In the genomic region with DNA sequence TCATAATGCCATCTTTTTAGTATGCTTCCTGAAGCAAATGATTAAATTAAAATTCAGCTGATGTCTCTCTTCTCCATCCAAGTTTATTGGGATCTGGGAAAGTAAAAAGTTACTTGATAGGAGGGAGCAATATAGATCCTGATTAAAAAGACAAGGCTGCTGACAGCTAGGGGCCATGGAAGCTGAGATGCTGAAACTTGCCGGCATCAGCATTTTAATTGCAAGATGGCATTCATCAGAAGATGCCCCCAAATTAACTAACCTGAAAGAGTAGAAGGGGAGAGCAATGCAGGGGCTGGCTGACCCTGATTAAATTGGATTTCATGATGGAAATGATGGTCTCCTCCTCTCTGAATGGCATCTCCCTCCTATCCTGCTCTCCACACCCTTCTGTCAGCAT, we compare ENCODE assay signal across 9 cellular contexts. TPM values are rescaled to one million over a fixed set of nuclear protein-coding genes. Genes with fewer than 3 reads are reported as not detected.
"Had no signal": no experiment of that assay in that cellular context is flagged by ENCODE, and none has a peak within 500 bp of the region (broad histone marks: within the 10 kb centered on the region; RNA-seq: fewer than 3 reads in every experiment).

No MANE protein-coding gene starts in this region.

- H3K4me3 ChIP-seq: GM23338, HAP-1, K562 had no signal

- H2AFZ ChIP-seq: GM23338 had no signal

- DNase-seq: H7, HFFc6, KG1 had no signal

- H3K9me3 ChIP-seq: HAP-1 had no signal

- ATAC-seq: GM23338, HCT116, K562 had no signal

- H3K36me3 ChIP-seq: HAP-1 had no signal

- FAIRE-seq: HTR-8/SVneo, K562 had no signal

RNA-seq across cellular contexts. Expression of gene CPNE4, which starts 31.1 kb away (rescaled TPM):
- total RNA-seq: HFFc6, HT-29, K562 had no signal
- polyA plus RNA-seq: K562 had no signal
